Comparison of ENCODE assay signal across 10 cellular contexts in the genomic region with DNA sequence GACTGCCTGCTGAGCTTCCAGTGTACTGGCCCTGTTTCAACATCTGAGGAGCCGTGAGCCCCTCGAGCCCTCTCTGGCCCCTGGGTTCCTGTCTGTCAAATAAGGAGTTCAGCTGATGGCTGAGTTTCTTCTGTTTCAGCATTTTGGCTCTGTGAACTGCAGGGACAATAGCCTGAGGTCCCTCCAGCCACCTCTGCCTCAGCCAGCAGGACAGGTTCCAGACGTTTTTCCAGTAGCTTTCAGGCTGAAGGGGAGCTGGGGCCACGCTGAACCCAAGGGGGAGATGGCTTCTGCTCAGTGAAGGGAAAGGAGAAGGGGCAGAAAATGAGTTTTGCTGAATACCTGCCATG. TPM values are rescaled to one million over a fixed set of nuclear protein-coding genes. Genes with fewer than 3 reads are reported as not detected.
DNase-seq lines count a peak whose midpoint lies in the region; ATAC-seq and TF ChIP-seq lines count a peak whose summit lies in the region.
"Had no signal": no experiment of that assay in that cellular context is flagged by ENCODE, and none has a peak within 500 bp of the region (broad histone marks: within the 10 kb centered on the region; RNA-seq: fewer than 3 reads in every experiment).

No MANE protein-coding gene starts in this region.

- H3K27me3 ChIP-seq in heart left ventricle (no peaks in the 10 kb centered on the region), dorsolateral prefrontal cortex (no peaks in the 10 kb centered on the region)

- H3K36me3 ChIP-seq in heart left ventricle: peaks cover 0 to 22% (median 5%) of the 10 kb centered on the region in 9 donors

- H3K36me3 Mint-ChIP-seq in neural crest cell (ENCODE audit: low read depth): no peaks in the 10 kb centered on the region

- peaks cover 23 to 97% (median 66%) of the 10 kb centered on the region in 12 donors for H3K4me1 ChIP-seq in heart left ventricle

- ATAC-seq in heart left ventricle: no peak
- no peak for ATAC-seq in left ventricle myocardium superior

- H3K4me1 Mint-ChIP-seq in neural crest cell: peaks cover 26% of the 10 kb centered on the region

- DNase-seq in heart left ventricle (no peak), left ventricle myocardium superior (no peak), dorsolateral prefrontal cortex (no peak), neural crest cell (ENCODE audit: low read depth, low spot score) (no peak), NCI-H2107 (lab: John Stamatoyannopoulos, UW) (no peak), epidermal melanocyte (ENCODE audit: insufficient read length, low spot score) (no peak)
- DNase-seq in activated CD4-positive, CD25-positive, alpha-beta regulatory T cell treated with anti-CD3 and anti-CD28 coated beads, Interleukin-2, amount 50 U/mL, for 72 hours: no peak
- no peak for DNase-seq in activated CD8-positive, alpha-beta memory T cell treated with anti-CD3 and anti-CD28 coated beads for 24 hours
- DNase-seq: activated naive CD4-positive, alpha-beta T cell treated with anti-CD3 and anti-CD28 coated beads for 36 hours; NCI-H526 treated with DMSO at 0.1 percent for 48 hours had no signal

- WGBS in heart left ventricle, 4 donors: 38 to 39% (median 39%) methylated on average over 4 of the region's 4 CpGs

- H3K27ac Mint-ChIP-seq in neural crest cell (ENCODE audit: unreplicated experiment): peak overlapping the region; percentile 35
- H3K27ac Mint-ChIP-seq: activated naive CD4-positive, alpha-beta T cell treated with anti-CD3 and anti-CD28 coated beads for 36 hours had no signal

- no peak for TF ChIP-seq POLR2A in heart left ventricle (IDR thresholded peaks at IDR 0.05)

- TF ChIP-seq CTCF in heart left ventricle (IDR thresholded peaks at IDR 0.05): no peak
- TF ChIP-seq CTCF in dorsolateral prefrontal cortex (IDR thresholded peaks at IDR 0.05 in 54 of 56, conservative IDR thresholded peaks at IDR 0.05 in 2 of 56; ENCODE audit: low read depth in 1 of 56, partially characterized antibody in 56 of 56): no peak
- no peak for TF ChIP-seq CTCF in neural crest cell (conservative IDR thresholded peaks at IDR 0.05)

- intact Hi-C loops in heart left ventricle (cut with DNase I) (no loop called here), left ventricle myocardium superior (cut with micrococcal nuclease) (no loop called here), dorsolateral prefrontal cortex (cut with DNase I) (loop anchor here in 1 of 2 donors (10.0 kb wide), 1 partner anchor 175 kb away; no protein-coding TSS in a partner anchor)

- H3K27ac ChIP-seq in heart left ventricle (peak overlapping the region; percentile 17 to 91 (median 72)), dorsolateral prefrontal cortex (peak overlapping the region in 56 of 59 donors; percentile 8 to 98 (median 72))

- no peak overlapping the region for H3K4me3 Mint-ChIP-seq in neural crest cell
- H3K4me3 Mint-ChIP-seq: activated naive CD4-positive, alpha-beta T cell treated with anti-CD3 and anti-CD28 coated beads for 36 hours had no signal

- no peaks in the 10 kb centered on the region for H3K27me3 Mint-ChIP-seq in neural crest cell (ENCODE audit: low read depth)

- H3K9me3 Mint-ChIP-seq in neural crest cell: no peaks in the 10 kb centered on the region
- H3K9me3 Mint-ChIP-seq: activated naive CD4-positive, alpha-beta T cell treated with anti-CD3 and anti-CD28 coated beads for 36 hours had no signal

- H3K9me3 ChIP-seq in heart left ventricle: no peaks in the 10 kb centered on the region

- no peak overlapping the region for H3K4me3 ChIP-seq in heart left ventricle
- H3K4me3 ChIP-seq in dorsolateral prefrontal cortex: peak overlapping the region in 5 of 59 donors; percentile 3 to 28 (median 5)

RNA-seq across cellular contexts. Expression of a gene that starts 5.4 kb away (rescaled TPM):
- 10 to 100 TPM; 17.2 to 70.5 (median 27.2) TPM for total RNA-seq in heart left ventricle
- polyA plus RNA-seq in heart left ventricle: 10 to 100 TPM; 14.4 to 28.3 TPM
- total RNA-seq in left ventricle myocardium superior: 19.9 TPM
- 10 to 100 TPM; 21.6 to 37.7 (median 26.8) TPM for total RNA-seq in dorsolateral prefrontal cortex
- 28.9 and 30.6 TPM in 2 replicates for total RNA-seq in neural crest cell

RNA-seq across cellular contexts. Expression of a gene that starts 16.4 kb away (rescaled TPM):
- total RNA-seq in heart left ventricle (10 to 100 TPM in 2 of 9 donors, 1 to 10 TPM in 5, under 1 TPM in 1, not detected in 1; 0.35 to 26.8 (median 4.4) TPM), left ventricle myocardium superior (not detected), dorsolateral prefrontal cortex (1 to 10 TPM in 2 of 120 experiments, under 1 TPM in 16, not detected in 102; 0.29 to 1.2 (median 0.48) TPM), neural crest cell (34.5 and 35.1 TPM in 2 replicates)
- polyA plus RNA-seq in heart left ventricle: 1 to 10 TPM in 1 of 2 donors, under 1 TPM in 1; 0.25 to 2.1 TPM
